Comparison of ENCODE assay signal across 19 cellular contexts in the genomic region with DNA sequence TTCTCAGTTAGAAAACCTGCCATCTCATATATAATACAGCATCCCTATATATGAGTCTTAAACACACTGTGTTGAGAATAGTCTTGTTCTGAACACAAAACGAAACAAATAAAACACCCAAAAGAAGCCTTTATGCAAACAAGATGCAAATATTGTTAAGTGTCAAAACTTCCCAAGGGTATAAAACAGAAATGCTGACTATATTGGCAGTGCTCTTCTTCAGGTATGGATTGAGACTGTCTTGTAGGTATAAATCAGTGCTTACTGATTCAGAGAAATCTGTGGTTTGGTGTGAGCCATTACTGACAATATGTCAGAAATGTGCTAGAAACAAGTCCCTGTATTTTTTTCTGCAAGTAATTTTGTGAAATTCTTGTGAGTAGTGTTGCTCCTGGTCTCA.
A peak's percentile ranks its signal among the peaks of the same experiment; 100 is the strongest.
DNase-seq lines count a peak whose midpoint lies in the region; ATAC-seq lines count a peak whose summit lies in the region.
"Had no signal": no experiment of that assay in that cellular context is flagged by ENCODE, and none has a peak within 500 bp of the region (broad histone marks: within the 10 kb centered on the region; RNA-seq: fewer than 3 reads in every experiment).

No MANE protein-coding gene starts in this region.

- DNase-seq in NCI-H2029 (lab: John Stamatoyannopoulos, UW): no peak
- DNase-seq in occipital lobe (lab: John Stamatoyannopoulos, UW): no peak
- DNase-seq in activated CD4-positive, CD25-positive, alpha-beta regulatory T cell (lab: John Stamatoyannopoulos, UW): no peak
- DNase-seq: Calu3; CD4-positive, CD25-positive, alpha-beta regulatory T cell; DMS53; NCI-H1105; NCI-H1694; NCI-H345; NK-92 treated with Interleukin-12 subunit alpha and Interleukin-12 subunit beta, amount 100 ng/mL, for 24 hours; SHP77; SK-N-SH; T-cell; T-helper 9 cell had no signal

- ATAC-seq in GM18870 (IDR thresholded peaks at IDR 0.05; ENCODE audit: unreplicated experiment) (peak; percentile 85), HG02798 (IDR thresholded peaks at IDR 0.05; ENCODE audit: poor library complexity, unreplicated experiment) (peak; percentile 58), HG03378 (IDR thresholded peaks at IDR 0.05; ENCODE audit: unreplicated experiment) (peak; percentile 78), HG02623 (IDR thresholded peaks at IDR 0.05; ENCODE audit: unreplicated experiment) (no peak)
- ATAC-seq: GM23338, T-cell had no signal
